9 cellular contexts compared by ENCODE assay signal in the genomic region with DNA sequence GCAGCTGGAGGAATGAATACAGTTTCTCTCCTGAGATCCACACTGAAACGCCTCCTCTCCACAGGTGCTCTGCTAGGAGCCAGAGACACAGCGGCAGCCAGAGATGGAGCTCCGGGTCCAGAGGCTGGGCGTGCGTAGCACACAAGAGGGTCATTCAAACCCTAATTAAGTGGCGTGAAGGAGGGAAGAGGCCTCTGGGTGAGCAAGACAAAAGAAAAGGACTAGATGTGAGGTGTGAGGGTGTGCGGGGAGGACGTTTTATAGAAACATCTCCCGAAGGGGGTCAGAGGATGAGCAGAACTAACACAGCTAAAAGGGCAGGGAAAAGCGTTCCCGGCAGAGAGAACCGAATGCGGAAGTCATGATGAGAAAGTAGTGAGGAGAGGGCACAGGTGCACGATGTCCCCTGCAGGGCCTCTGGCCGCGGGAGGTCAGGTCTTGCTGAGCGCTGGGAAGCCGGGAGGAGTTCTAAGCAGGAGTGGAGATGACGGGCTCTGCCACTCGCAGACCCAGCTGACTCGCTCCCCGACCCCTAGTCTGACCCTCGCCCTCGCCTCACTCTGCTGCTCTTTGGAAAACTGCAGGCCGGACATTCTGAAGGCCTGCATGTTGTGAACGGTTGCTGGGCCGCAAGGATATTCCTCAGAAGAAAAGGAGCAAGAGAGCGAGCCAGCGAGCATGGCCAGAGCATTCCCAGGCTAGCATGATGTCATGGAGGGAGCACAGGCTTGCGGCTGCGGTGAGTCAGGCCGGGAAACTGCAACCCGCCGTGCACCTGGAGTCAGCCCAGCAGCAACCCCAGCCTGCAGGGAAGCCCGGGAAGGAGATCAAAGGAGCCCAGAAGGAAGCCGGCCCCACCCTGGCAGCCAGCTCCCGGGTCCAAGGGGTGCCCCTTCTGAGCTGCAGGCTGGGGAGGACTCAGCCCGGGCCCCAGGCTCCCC. TPM values are rescaled to one million over a fixed set of nuclear protein-coding genes. Genes with fewer than 3 reads are reported as not detected.
DNase-seq lines count a peak whose midpoint lies in the region; ATAC-seq and TF ChIP-seq lines count a peak whose summit lies in the region.
"Had no signal": no experiment of that assay in that cellular context is flagged by ENCODE, and none has a peak within 500 bp of the region (broad histone marks: within the 10 kb centered on the region; RNA-seq: fewer than 3 reads in every experiment).

No MANE protein-coding gene starts in this region.

- no peak for TF ChIP-seq POLR2A in lower leg skin (IDR thresholded peaks at IDR 0.05)

- intact Hi-C loops in natural killer cell (cut with micrococcal nuclease) (no loop called here), lower leg skin (cut with DNase I; ENCODE audit: low total_unique reads) (no loop called here)

- no peak overlapping the region for H3K27ac Mint-ChIP-seq in natural killer cell treated with Interleukin-12 subunit alpha and Interleukin-12 subunit beta and Interleukin-15 and Interleukin-18, amount 100 ng/mL, for 72 hours
- no peak overlapping the region for H3K27ac Mint-ChIP-seq in natural killer cell

- peak; percentile 52 for DNase-seq in natural killer cell treated with Interleukin-12 subunit alpha and Interleukin-12 subunit beta and Interleukin-15 and Interleukin-18, amount 100 ng/mL, for 72 hours (ENCODE audit: low spot score)
- no peak for DNase-seq in natural killer cell
- peak; percentile 85 for DNase-seq in choroid plexus epithelial cell (ENCODE audit: low read depth)
- DNase-seq in lower leg skin (ENCODE audit: low spot score in 2 of 2): peak; percentile 59 to 93
- DNase-seq in activated gamma-delta T cell (lab: John Stamatoyannopoulos, UW): no peak
- DNase-seq in NCI-H1694 (lab: John Stamatoyannopoulos, UW): no peak
- DNase-seq in stimulated activated CD8-positive, alpha-beta memory T cell treated with anti-CD3 and anti-CD28 coated beads, Interleukin-4, amount 100 ng/mL, for 48 hours: no peak
- DNase-seq: COR-L47 had no signal

- no peak for ATAC-seq in natural killer cell treated with Interleukin-12 subunit alpha and Interleukin-12 subunit beta and Interleukin-15 and Interleukin-18, amount 100 ng/mL, for 72 hours
- ATAC-seq in natural killer cell: no peak
- ATAC-seq in HG03342 (IDR thresholded peaks at IDR 0.05; ENCODE audit: unreplicated experiment): no peak

- no peak for TF ChIP-seq CTCF in natural killer cell (IDR thresholded peaks at IDR 0.05)
- no peak for TF ChIP-seq CTCF in choroid plexus epithelial cell (conservative IDR thresholded peaks at IDR 0.05; ENCODE audit: low read depth, low read length)
- TF ChIP-seq CTCF in lower leg skin (IDR thresholded peaks at IDR 0.05): no peak

- H3K4me1 Mint-ChIP-seq in natural killer cell treated with Interleukin-12 subunit alpha and Interleukin-12 subunit beta and Interleukin-15 and Interleukin-18, amount 100 ng/mL, for 72 hours (ENCODE audit: low read depth in 2 of 2): peaks cover 0 to 6% of the 10 kb centered on the region in 2 donors
- H3K4me1 Mint-ChIP-seq in natural killer cell: peaks cover 5 to 6% of the 10 kb centered on the region in 2 donors

- WGBS in lower leg skin, 2 donors: 50 to 54% methylated on average over 34 to 36 of the region's 38 CpGs

- H3K4me3 Mint-ChIP-seq in natural killer cell treated with Interleukin-12 subunit alpha and Interleukin-12 subunit beta and Interleukin-15 and Interleukin-18, amount 100 ng/mL, for 72 hours: no peak overlapping the region
- no peak overlapping the region for H3K4me3 Mint-ChIP-seq in natural killer cell

- peaks cover 4 to 14% of the 10 kb centered on the region in 2 donors for H3K27me3 Mint-ChIP-seq in natural killer cell treated with Interleukin-12 subunit alpha and Interleukin-12 subunit beta and Interleukin-15 and Interleukin-18, amount 100 ng/mL, for 72 hours
- peaks cover 9 to 23% of the 10 kb centered on the region in 2 donors for H3K27me3 Mint-ChIP-seq in natural killer cell (ENCODE audit: low read depth in 2 of 2)

- H3K9me3 Mint-ChIP-seq in natural killer cell treated with Interleukin-12 subunit alpha and Interleukin-12 subunit beta and Interleukin-15 and Interleukin-18, amount 100 ng/mL, for 72 hours: no peaks in the 10 kb centered on the region
- H3K9me3 Mint-ChIP-seq in natural killer cell: no peaks in the 10 kb centered on the region

- H3K36me3 Mint-ChIP-seq in natural killer cell treated with Interleukin-12 subunit alpha and Interleukin-12 subunit beta and Interleukin-15 and Interleukin-18, amount 100 ng/mL, for 72 hours: no peaks in the 10 kb centered on the region
- H3K36me3 Mint-ChIP-seq in natural killer cell: no peaks in the 10 kb centered on the region

- no peak overlapping the region for H3K4me3 ChIP-seq in choroid plexus epithelial cell (ENCODE audit: low read depth, low read length)
- H3K4me3 ChIP-seq in lower leg skin (ENCODE audit: low read depth, poor library complexity, severe bottlenecking): no peak overlapping the region

RNA-seq across cellular contexts. Expression of a gene that starts 54.2 kb away (rescaled TPM):
- not detected for total RNA-seq in natural killer cell treated with Interleukin-12 subunit alpha and Interleukin-12 subunit beta and Interleukin-15 and Interleukin-18, amount 100 ng/mL, for 72 hours
- total RNA-seq in natural killer cell (not detected), lower leg skin (10 to 100 TPM; 40.5 to 66.3 (median 46.8) TPM)

Comparison
In these comparisons a context has a peak if more than half of its experiments do, and no peak if none do; other contexts are left out.
1. DNase-seq: peak in natural killer cell treated with Interleukin-12 subunit alpha and Interleukin-12 subunit beta and Interleukin-15 and Interleukin-18, amount 100 ng/mL, for 72 hours (single experiment), choroid plexus epithelial cell (single experiment) and lower leg skin (2 of 2); none in natural killer cell (single experiment), activated gamma-delta T cell (single experiment), NCI-H1694 (single experiment) and stimulated activated CD8-positive, alpha-beta memory T cell treated with anti-CD3 and anti-CD28 coated beads, Interleukin-4, amount 100 ng/mL, for 48 hours (single experiment).
2. RNA of a gene that starts 54.2 kb away (total RNA-seq): 40.5 to 66.3 TPM in lower leg skin; not detected in natural killer cell treated with Interleukin-12 subunit alpha and Interleukin-12 subunit beta and Interleukin-15 and Interleukin-18, amount 100 ng/mL, for 72 hours and not detected in natural killer cell; every median in the first group is over 10 times any median in the second.